ENCODE assay signal across 19 cellular contexts in the genomic region with DNA sequence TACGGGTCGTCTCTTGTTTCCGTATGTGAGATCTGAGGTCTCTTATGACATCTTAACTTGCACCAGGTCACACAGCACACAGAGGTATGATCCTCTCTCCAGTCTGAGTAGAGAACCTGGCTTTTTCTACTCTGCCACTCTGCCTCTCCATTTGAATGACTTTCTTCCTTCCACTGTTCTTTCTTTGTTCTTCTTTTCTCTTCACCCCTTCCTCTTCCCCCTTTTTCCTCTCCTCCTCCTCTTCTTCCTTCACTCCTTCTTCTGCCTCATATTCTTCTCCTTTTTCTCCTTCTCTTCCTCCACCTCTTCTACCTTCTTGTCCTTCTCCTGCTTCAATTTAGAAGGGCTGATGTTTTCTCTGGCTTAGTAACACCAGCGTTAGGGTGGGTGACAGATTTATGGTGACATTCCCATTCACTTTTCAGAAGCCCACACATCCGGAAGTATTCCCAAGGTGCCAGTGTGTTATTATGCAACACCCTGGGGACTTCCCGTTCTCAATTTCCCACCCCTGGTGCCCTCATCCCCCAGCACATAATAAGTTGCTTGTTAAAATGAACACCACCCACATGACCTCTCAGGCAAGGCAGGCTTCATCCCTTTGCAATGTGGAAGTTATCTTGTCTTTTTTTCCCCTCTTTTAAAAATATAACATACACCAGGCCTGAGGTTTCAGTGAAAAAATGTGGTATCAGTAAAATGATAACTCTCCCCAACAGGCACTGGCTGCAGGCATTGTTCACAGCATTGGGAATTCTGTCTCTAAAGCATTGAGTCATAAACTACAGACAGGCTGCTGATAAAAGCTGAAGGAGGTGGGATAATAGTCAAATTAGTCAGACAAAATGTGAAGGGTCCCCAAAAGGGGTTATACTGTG.
A peak's percentile ranks its signal among the peaks of the same experiment; 100 is the strongest.
DNase-seq lines count a peak whose midpoint lies in the region; ATAC-seq, FAIRE-seq and TF ChIP-seq lines count a peak whose summit lies in the region.
"Had no signal": no experiment of that assay in that cellular context is flagged by ENCODE, and none has a peak within 500 bp of the region (broad histone marks: within the 10 kb centered on the region; RNA-seq: fewer than 3 reads in every experiment).

No MANE protein-coding gene starts in this region.

- TF ChIP-seq CTCF in endothelial cell of umbilical vein (IDR thresholded peaks at IDR 0.05; ENCODE audit: extremely low read depth in 1 of 2, insufficient read depth in 1 of 2, low read depth in 1 of 2, low read length in 2 of 2) (no peak), neural crest cell (conservative IDR thresholded peaks at IDR 0.05) (no peak), gastrocnemius medialis (IDR thresholded peaks at IDR 0.05 in 4 of 5, conservative IDR thresholded peaks at IDR 0.05 in 1 of 5) (no peak), ascending aorta (IDR thresholded peaks at IDR 0.05) (no peak)

- H3K9me3 Mint-ChIP-seq in neural crest cell = no peaks in the 10 kb centered on the region
- H3K9me3 Mint-ChIP-seq: activated CD4-positive, alpha-beta memory T cell treated with anti-CD3 and anti-CD28 coated beads for 36 hours had no signal

- no peak overlapping the region for H3K4me2 ChIP-seq in endothelial cell of umbilical vein (ENCODE audit: insufficient read depth, low read length)
- H3K4me2 ChIP-seq: BLaER1 had no signal

- no TSS peak for BruUV-seq in endothelial cell of umbilical vein (replicated peaks; lab: Mats Ljungman, UMichigan)

- H3K27me3 ChIP-seq in endothelial cell of umbilical vein (ENCODE audit: control insufficient read depth in 2 of 2, insufficient read depth in 2 of 2, low read length in 2 of 2) = no peaks in the 10 kb centered on the region
- H3K27me3 ChIP-seq in gastrocnemius medialis = no peaks in the 10 kb centered on the region
- H3K27me3 ChIP-seq in ascending aorta = no peaks in the 10 kb centered on the region
- H3K27me3 ChIP-seq: adrenal gland, BLaER1, colonic mucosa, heart left ventricle, tibial nerve had no signal

- no peaks in the 10 kb centered on the region for H4K20me1 ChIP-seq in endothelial cell of umbilical vein (replicated peaks; ENCODE audit: control insufficient read depth, extremely low read depth, insufficient read depth, low read length)
- H4K20me1 ChIP-seq: BLaER1 had no signal

- dilution Hi-C loops in endothelial cell of umbilical vein (cut with MboI; ENCODE audit: extremely low pct_ligation_motif_present, low sequenced_read_pairs) = no loop called here

- H2AFZ ChIP-seq in endothelial cell of umbilical vein (ENCODE audit: low read depth, low read length) = no peak overlapping the region

- H3K27me3 Mint-ChIP-seq in neural crest cell (ENCODE audit: low read depth) = peaks cover 25% of the 10 kb centered on the region

- peak; percentile 56 for DNase-seq in EH (ENCODE audit: low read depth)
- peak; percentile 83 for DNase-seq in NCI-H69 (lab: John Stamatoyannopoulos, UW)
- peak; percentile 8 for DNase-seq in endothelial cell of umbilical vein (ENCODE audit: low read depth, low spot score)
- DNase-seq in neural crest cell (ENCODE audit: low read depth, low spot score) = no peak
- DNase-seq in gastrocnemius medialis = no peak
- DNase-seq in stimulated activated naive CD4-positive, alpha-beta T cell treated with Interleukin-2 at 50 U/mL for 16 hours (lab: John Stamatoyannopoulos, UW) = no peak
- no peak for DNase-seq in DMS79 treated with DMSO at 0.1 percent for 48 hours (lab: John Stamatoyannopoulos, UW)
- no peak for DNase-seq in ascending aorta (ENCODE audit: low spot score in 2 of 2)
- DNase-seq: activated CD4-positive, alpha-beta memory T cell treated with anti-CD3 and anti-CD28 coated beads for 36 hours; adrenal gland; colonic mucosa; heart left ventricle; naive B cell; NCI-H1092 treated with DMSO at 0.1 percent for 48 hours; stimulated activated CD4-positive, alpha-beta T cell treated with anti-CD3 and anti-CD28 coated beads, Interleukin-4, amount 100 ng/mL, for 24 hours had no signal

- CTCF ChIA-PET in endothelial cell of umbilical vein (lab: Charles Lee) = no interaction called here

- in situ Hi-C loops in gastrocnemius medialis (cut with MboI; ENCODE audit: low sequenced_read_pairs in 4 of 4) = no loop called here

- H3K27ac Mint-ChIP-seq in neural crest cell (ENCODE audit: unreplicated experiment) = peak overlapping the region; percentile 16
- H3K27ac Mint-ChIP-seq: activated CD4-positive, alpha-beta memory T cell treated with anti-CD3 and anti-CD28 coated beads for 36 hours; IgD-negative memory B cell had no signal

- H3K4me3 ChIP-seq in endothelial cell of umbilical vein (replicated peaks in 1 of 3; ENCODE audit: insufficient read depth in 1 of 3, low read depth in 1 of 3, low read length in 3 of 3) = no peak overlapping the region
- H3K4me3 ChIP-seq in gastrocnemius medialis = no peak overlapping the region
- no peak overlapping the region for H3K4me3 ChIP-seq in ascending aorta
- H3K4me3 ChIP-seq: adrenal gland, BLaER1, colonic mucosa, HAP-1, heart left ventricle, tibial nerve had no signal

- H3K4me1 ChIP-seq in endothelial cell of umbilical vein (ENCODE audit: control insufficient read depth, extremely low read depth, insufficient read depth, low read length) (peaks cover 3% of the 10 kb centered on the region), gastrocnemius medialis (no peaks in the 10 kb centered on the region), ascending aorta (no peaks in the 10 kb centered on the region)
- H3K4me1 ChIP-seq: adrenal gland, BLaER1, colonic mucosa, HAP-1 had no signal

- TF ChIP-seq POLR2A in endothelial cell of umbilical vein (IDR thresholded peaks at IDR 0.05; ENCODE audit: low read depth, low read length) = no peak
- TF ChIP-seq POLR2A in gastrocnemius medialis (IDR thresholded peaks at IDR 0.05) = no peak

- H3K4me3 Mint-ChIP-seq in neural crest cell = no peak overlapping the region
- H3K4me3 Mint-ChIP-seq: activated CD4-positive, alpha-beta memory T cell treated with anti-CD3 and anti-CD28 coated beads for 36 hours; IgD-negative memory B cell; naive B cell had no signal

- POLR2A ChIA-PET in endothelial cell of umbilical vein (lab: Charles Lee) = interaction anchor here (0.5 kb wide), 1 partner anchor 70 kb away, joined by 4 read pairs; no protein-coding TSS in a partner anchor

- H3K36me3 ChIP-seq in endothelial cell of umbilical vein (ENCODE audit: control insufficient read depth in 2 of 2, extremely low read depth in 1 of 2, insufficient read depth in 2 of 2, low read length in 2 of 2) (no peaks in the 10 kb centered on the region), gastrocnemius medialis (no peaks in the 10 kb centered on the region), ascending aorta (peaks cover 0 to 4% of the 10 kb centered on the region in 2 donors)
- H3K36me3 ChIP-seq: adrenal gland, BLaER1, colonic mucosa, HAP-1, heart left ventricle, tibial nerve had no signal

- no peak for FAIRE-seq in endothelial cell of umbilical vein (lab: Jason Lieb, UNC)

- H3K36me3 Mint-ChIP-seq in neural crest cell (ENCODE audit: low read depth) = no peaks in the 10 kb centered on the region
- H3K36me3 Mint-ChIP-seq: activated CD4-positive, alpha-beta memory T cell treated with anti-CD3 and anti-CD28 coated beads for 36 hours; IgD-negative memory B cell; naive B cell had no signal

- intact Hi-C loops in endothelial cell of umbilical vein (cut with micrococcal nuclease) = no loop called here
- intact Hi-C loops in gastrocnemius medialis (cut with DNase I; ENCODE audit: low total_unique reads) = no loop called here
- intact Hi-C loops in ascending aorta (cut with DNase I) = no loop called here

- no peak for ATAC-seq in gastrocnemius medialis

- no peaks in the 10 kb centered on the region for H3K9me1 ChIP-seq in endothelial cell of umbilical vein (replicated peaks; ENCODE audit: control insufficient read depth, extremely low read depth, insufficient read depth, low read length)

- H3K27ac ChIP-seq in endothelial cell of umbilical vein (ENCODE audit: insufficient read depth, low read depth, low read length) (no peak overlapping the region), gastrocnemius medialis (no peak overlapping the region), ascending aorta (no peak overlapping the region)
- H3K27ac ChIP-seq: adrenal gland, BLaER1, colonic mucosa had no signal

- no peak overlapping the region for H3K9ac ChIP-seq in endothelial cell of umbilical vein (replicated peaks; ENCODE audit: extremely low read depth, insufficient read depth, low read length)
- H3K9ac ChIP-seq: BLaER1 had no signal

- peaks cover 58% of the 10 kb centered on the region for H3K4me1 Mint-ChIP-seq in neural crest cell
- H3K4me1 Mint-ChIP-seq: IgD-negative memory B cell, naive B cell had no signal

- no peaks in the 10 kb centered on the region for H3K9me3 ChIP-seq in endothelial cell of umbilical vein (replicated peaks; ENCODE audit: control insufficient read depth, insufficient read depth, low read length)
- no peaks in the 10 kb centered on the region for H3K9me3 ChIP-seq in gastrocnemius medialis
- no peaks in the 10 kb centered on the region for H3K9me3 ChIP-seq in ascending aorta
- H3K9me3 ChIP-seq: adrenal gland, BLaER1, colonic mucosa, HAP-1, heart left ventricle, tibial nerve had no signal

- H3K79me2 ChIP-seq in endothelial cell of umbilical vein (ENCODE audit: control insufficient read depth, insufficient read depth, low read length) = no peaks in the 10 kb centered on the region

TF ChIP-seq in endothelial cell of umbilical vein, 7 proteins besides CTCF, POLR2A, EP300 and RAD21:
- TF ChIP-seq FOS (IDR thresholded peaks at IDR 0.05; ENCODE audit: borderline replicate concordance, insufficient read depth, low read length) = no peak
- TF ChIP-seq, protein P1, sequence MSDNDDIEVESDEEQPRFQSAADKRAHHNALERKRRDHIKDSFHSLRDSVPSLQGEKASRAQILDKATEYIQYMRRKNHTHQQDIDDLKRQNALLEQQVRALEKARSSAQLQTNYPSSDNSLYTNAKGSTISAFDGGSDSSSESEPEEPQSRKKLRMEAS (IDR thresholded peaks at IDR 0.05; ENCODE audit: insufficient read depth, insufficient read length) = no peak
- no peak for TF ChIP-seq POLR2AphosphoS5 (IDR thresholded peaks at IDR 0.05; ENCODE audit: insufficient read depth, low read depth, low read length)
- no peak for TF ChIP-seq EZH2 (IDR thresholded peaks at IDR 0.05; ENCODE audit: borderline replicate concordance, low read depth, low read length, severe bottlenecking)
- no peak for TF ChIP-seq MYC (IDR thresholded peaks at IDR 0.05; ENCODE audit: low read depth, low read length)
- no peak for TF ChIP-seq GATA2 (IDR thresholded peaks at IDR 0.05; ENCODE audit: insufficient read depth, insufficient read length, low read depth, low read length)
- no peak for TF ChIP-seq JUN (IDR thresholded peaks at IDR 0.05; ENCODE audit: borderline replicate concordance, insufficient read depth, insufficient read length, low read depth)

Comparison
In these comparisons a context has a peak if more than half of its experiments do, and no peak if none do; other contexts are left out.
1. DNase-seq: peak in EH (single experiment), NCI-H69 (single experiment) and endothelial cell of umbilical vein (single experiment); none in neural crest cell (single experiment), gastrocnemius medialis (0 of 2), stimulated activated naive CD4-positive, alpha-beta T cell treated with Interleukin-2 at 50 U/mL for 16 hours (single experiment), DMS79 treated with DMSO at 0.1 percent for 48 hours (single experiment) and ascending aorta (0 of 2).